1 cellular context compared by ENCODE assay signal in genomic region chr7:12709731-12710502, GRCh38.
TF ChIP-seq lines count a peak whose summit lies in the region.

No MANE protein-coding gene starts in this region.

TF ChIP-seq in HEK293, 187 proteins besides CTCF, POLR2A, EP300 and RAD21 (continued from another document):
- no peak for TF ChIP-seq ZBTB10 (tag by site-specific recombination; IDR thresholded peaks at IDR 0.05)
- TF ChIP-seq ZNF558 (tag by site-specific recombination; IDR thresholded peaks at IDR 0.05) = no peak
- 0 out of 2 replicates have a peak, but pooled peaks have one; percentile 36 for TF ChIP-seq ZNF843 (tag by site-specific recombination; IDR thresholded peaks at IDR 0.05)
- TF ChIP-seq ZNF571 (tag by site-specific recombination; IDR thresholded peaks at IDR 0.05) = no peak
- TF ChIP-seq FEZF1 (tag by site-specific recombination; IDR thresholded peaks at IDR 0.05) = 0 out of 2 replicates have a peak, but pooled peaks have one; percentile 41
- peak; percentile 50; the same call in 1 of the 2 replicates for TF ChIP-seq KLF10 (tag by site-specific recombination; IDR thresholded peaks at IDR 0.05)
- 0 out of 2 replicates have a peak, but pooled peaks have one; percentile 48 for TF ChIP-seq TSHZ1 (tag by site-specific recombination; IDR thresholded peaks at IDR 0.05; ENCODE audit: borderline replicate concordance)
- 0 out of 2 replicates have a peak, but pooled peaks have one; percentile 42 for TF ChIP-seq HOXD13 (CRISPR knock-in tag; IDR thresholded peaks at IDR 0.05; ENCODE audit: borderline replicate concordance)
- TF ChIP-seq ZNF211 (tag by site-specific recombination; IDR thresholded peaks at IDR 0.05; ENCODE audit: low read depth) = no peak
- no peak for TF ChIP-seq ZNF704 (tag by site-specific recombination; IDR thresholded peaks at IDR 0.05)
- TF ChIP-seq HIC1 (tag by site-specific recombination; IDR thresholded peaks at IDR 0.05) = 0 out of 2 replicates have a peak, but pooled peaks have one; percentile 24
- TF ChIP-seq ZBTB8A (tag by site-specific recombination; IDR thresholded peaks at IDR 0.05) = 0 out of 2 replicates have a peak, but pooled peaks have one; percentile 12
- TF ChIP-seq PRDM4 (tag by site-specific recombination; IDR thresholded peaks at IDR 0.05) = 0 out of 2 replicates have a peak, but pooled peaks have one; percentile 39
- TF ChIP-seq OSR2 (tag by site-specific recombination; IDR thresholded peaks at IDR 0.05) = peak; percentile 72
TF ChIP-seq in HEK293: peak in this region for 12.
